ENCODE assay signal across 27 cellular contexts in genomic region chr5:143566139-143566538, GRCh38.
"Had no signal": no experiment of that assay in that cellular context is flagged by ENCODE, and none has a peak within 500 bp of the region (broad histone marks: within the 10 kb centered on the region; RNA-seq: fewer than 3 reads in every experiment).

No MANE protein-coding gene starts in this region.

- H3K36me3 ChIP-seq: neural progenitor cell, ovary, spleen, thoracic aorta, thyroid gland, tibial nerve, upper lobe of left lung, vagina had no signal

- ATAC-seq: naive thymus-derived CD4-positive, alpha-beta T cell; natural killer cell; psoas muscle; right cardiac atrium; sciatic nerve; stimulated activated effector memory CD8-positive, alpha-beta T cell treated with anti-CD3 and anti-CD28 coated beads, Interleukin-12 subunit alpha, Interleukin-12 subunit beta, amount 100 ng/mL, for 72 hours; stimulated activated naive CD8-positive, alpha-beta T cell treated with anti-CD3 and anti-CD28 coated beads, Interleukin-15, amount 100 ng/mL, for 72 hours; stimulated activated naive CD8-positive, alpha-beta T cell treated with anti-CD3 and anti-CD28 coated beads, Interleukin-15, Interleukin-2, amounts not matched to agents 100 U/mL and 50 U/mL, for 24 hours had no signal

- H3K4me1 ChIP-seq: neural progenitor cell, psoas muscle, thyroid gland, upper lobe of left lung, vagina had no signal

- H3K4me3 ChIP-seq: neural progenitor cell, ovary, psoas muscle, skin epidermis, smooth muscle cell, spleen, thoracic aorta, thyroid gland, tibial nerve, upper lobe of left lung, vagina had no signal

- H3K79me2 ChIP-seq: parathyroid adenoma had no signal

- H3K9me3 ChIP-seq: ovary, psoas muscle, spleen, thoracic aorta, thyroid gland, tibial nerve, upper lobe of left lung, vagina had no signal

- DNase-seq: naive thymus-derived CD4-positive, alpha-beta T cell; natural killer cell; occipital lobe; ovary; posterior cingulate gyrus; psoas muscle; right cardiac atrium; spleen; stimulated activated CD4-positive, alpha-beta T cell treated with anti-CD3 and anti-CD28 coated beads, Interleukin-12 subunit alpha, Interleukin-12 subunit beta, amount 100 ng/mL, for 4 hours; stimulated activated CD4-positive, alpha-beta T cell treated with anti-CD3 and anti-CD28 coated beads, Interleukin-2, amount 100 ng/mL, for 24 hours; stimulated activated CD4-positive, alpha-beta T cell treated with anti-CD3 and anti-CD28 coated beads, Interleukin-2, amount 100 ng/mL, for 48 hours; stimulated activated CD4-positive, alpha-beta T cell treated with anti-CD3 and anti-CD28 coated beads, Interleukin-4, amount 100 ng/mL, for 24 hours; stimulated activated naive CD4-positive, alpha-beta T cell; stimulated activated naive CD8-positive, alpha-beta T cell treated with anti-CD3 and anti-CD28 coated beads, Interleukin-15, amount 100 ng/mL, for 72 hours; stimulated activated naive CD8-positive, alpha-beta T cell treated with anti-CD3 and anti-CD28 coated beads, Interleukin-15, Interleukin-2, amounts not matched to agents 100 U/mL and 50 U/mL, for 24 hours; thyroid gland; trophoblast cell had no signal

- H3K9ac ChIP-seq: neural progenitor cell, parathyroid adenoma had no signal

- H3K27me3 ChIP-seq: neural progenitor cell, ovary, spleen, thyroid gland, tibial nerve, upper lobe of left lung, vagina had no signal

- H3K27ac ChIP-seq: neural progenitor cell, ovary, parathyroid adenoma, psoas muscle, skin epidermis, spleen, thoracic aorta, thyroid gland, tibial nerve, upper lobe of left lung, vagina had no signal

- H3K4me2 ChIP-seq: neural progenitor cell, smooth muscle cell had no signal

- H2AFZ ChIP-seq: neural progenitor cell, parathyroid adenoma had no signal
